ENCODE assay signal across 19 cellular contexts in genomic region chr17:73119631-73120030, GRCh38. TPM values are rescaled to one million over a fixed set of nuclear protein-coding genes. Genes with fewer than 3 reads are reported as not detected.
"Had no signal": no experiment of that assay in that cellular context is flagged by ENCODE, and none has a peak within 500 bp of the region (broad histone marks: within the 10 kb centered on the region; RNA-seq: fewer than 3 reads in every experiment).

No MANE protein-coding gene starts in this region.

- H3K4me3 ChIP-seq: cardiac muscle cell had no signal

- H3K9me3 Mint-ChIP-seq: activated CD4-positive, alpha-beta T cell treated with anti-CD3 and anti-CD28 coated beads, Interleukin-2, amount 10 ng/mL, durations not matched to agents 7 days and 5 days; activated T-helper 17 cell treated with anti-CD3 and anti-CD28 coated beads, Interleukin-2, amount 50 U/mL, for 72 hours had no signal

- DNase-seq: activated CD4-positive, alpha-beta memory T cell treated with anti-CD3 and anti-CD28 coated beads for 36 hours; activated CD4-positive, alpha-beta T cell treated with anti-CD3 and anti-CD28 coated beads, Interleukin-2, amount 10 ng/mL, durations not matched to agents 7 days and 5 days; activated CD4-positive, CD25-positive, alpha-beta regulatory T cell; activated CD8-positive, alpha-beta memory T cell treated with anti-CD3 and anti-CD28 coated beads for 24 hours; activated gamma-delta T cell; activated naive CD4-positive, alpha-beta T cell treated with anti-CD3 and anti-CD28 coated beads for 36 hours; activated T-cell treated with anti-CD3 and anti-CD28 coated beads for 4 hours; activated T-cell treated with anti-CD3 and anti-CD28 coated beads, Interleukin-2, amount 50 U/mL, for 48 hours; amygdala; brain microvascular endothelial cell; Kasumi-1; NCI-H1930; NK-92 treated with Interleukin-12 subunit alpha and Interleukin-12 subunit beta, amount 100 ng/mL, for 24 hours; SIG-M5; T-helper 17 cell; T1000 had no signal

- H3K4me1 Mint-ChIP-seq: activated CD4-positive, alpha-beta T cell treated with anti-CD3 and anti-CD28 coated beads, Interleukin-2, amount 10 ng/mL, durations not matched to agents 7 days and 5 days; activated T-helper 17 cell treated with anti-CD3 and anti-CD28 coated beads, Interleukin-2, amount 50 U/mL, for 72 hours had no signal

- ATAC-seq: activated T-helper 17 cell treated with anti-CD3 and anti-CD28 coated beads, Interleukin-2, amount 50 U/mL, for 72 hours; T-helper 17 cell had no signal

- H3K36me3 Mint-ChIP-seq: activated CD4-positive, alpha-beta memory T cell treated with anti-CD3 and anti-CD28 coated beads for 36 hours; activated naive CD8-positive, alpha-beta T cell had no signal

- H3K27ac Mint-ChIP-seq: activated CD4-positive, alpha-beta memory T cell treated with anti-CD3 and anti-CD28 coated beads for 36 hours; activated CD4-positive, alpha-beta T cell treated with anti-CD3 and anti-CD28 coated beads, Interleukin-2, amount 10 ng/mL, durations not matched to agents 7 days and 5 days; activated naive CD4-positive, alpha-beta T cell treated with anti-CD3 and anti-CD28 coated beads for 36 hours; activated naive CD8-positive, alpha-beta T cell; activated T-helper 17 cell treated with anti-CD3 and anti-CD28 coated beads, Interleukin-2, amount 50 U/mL, for 72 hours; T-helper 17 cell had no signal

- H3K4me3 Mint-ChIP-seq: activated CD4-positive, alpha-beta memory T cell treated with anti-CD3 and anti-CD28 coated beads for 36 hours; activated CD4-positive, alpha-beta T cell treated with anti-CD3 and anti-CD28 coated beads, Interleukin-2, amount 10 ng/mL, durations not matched to agents 7 days and 5 days; activated naive CD4-positive, alpha-beta T cell treated with anti-CD3 and anti-CD28 coated beads for 36 hours; activated naive CD8-positive, alpha-beta T cell; activated T-helper 17 cell treated with anti-CD3 and anti-CD28 coated beads, Interleukin-2, amount 50 U/mL, for 72 hours; T-helper 17 cell had no signal

- H3K27ac ChIP-seq: brain microvascular endothelial cell, cardiac muscle cell had no signal

- H3K27me3 ChIP-seq: brain microvascular endothelial cell, cardiac muscle cell had no signal

- H3K27me3 Mint-ChIP-seq: activated CD4-positive, alpha-beta memory T cell treated with anti-CD3 and anti-CD28 coated beads for 36 hours; activated CD4-positive, alpha-beta T cell treated with anti-CD3 and anti-CD28 coated beads, Interleukin-2, amount 10 ng/mL, durations not matched to agents 7 days and 5 days; activated naive CD8-positive, alpha-beta T cell; activated T-helper 17 cell treated with anti-CD3 and anti-CD28 coated beads, Interleukin-2, amount 50 U/mL, for 72 hours had no signal

- H3K36me3 ChIP-seq: brain microvascular endothelial cell, cardiac muscle cell had no signal

RNA-seq across cellular contexts. Expression of gene SSTR2, which starts 45.2 kb away (rescaled TPM):
- total RNA-seq: activated CD4-positive, alpha-beta T cell treated with anti-CD3 and anti-CD28 coated beads, Interleukin-2, amount 10 ng/mL, durations not matched to agents 7 days and 5 days; activated naive CD4-positive, alpha-beta T cell treated with anti-CD3 and anti-CD28 coated beads for 36 hours; T-helper 17 cell had no signal
